ENCODE assay signal across 18 cellular contexts in genomic region chr6:151320140-151320539, GRCh38.
DNase-seq lines count a peak whose midpoint lies in the region; ATAC-seq, FAIRE-seq and TF ChIP-seq lines count a peak whose summit lies in the region.
"Had no signal": no experiment of that assay in that cellular context is flagged by ENCODE, and none has a peak within 500 bp of the region (broad histone marks: within the 10 kb centered on the region; RNA-seq: fewer than 3 reads in every experiment).

No MANE protein-coding gene starts in this region.

- H3K4me3 ChIP-seq in H1 (ENCODE audit: extremely low read depth in 1 of 4, insufficient read depth in 2 of 4, low read depth in 3 of 4, low read length in 4 of 4) (no peak overlapping the region), adrenal gland (no peak overlapping the region), brain microvascular endothelial cell (ENCODE audit: low read depth, low read length) (no peak overlapping the region)
- H3K4me3 ChIP-seq: BLaER1 had no signal

- ATAC-seq in WTC11 (no peak), HG03378 (IDR thresholded peaks at IDR 0.05; ENCODE audit: unreplicated experiment) (no peak)

- no peak overlapping the region for H2BK15ac ChIP-seq in H1 (ENCODE audit: low read length)

- H3K4me1 ChIP-seq in H1 (replicated peaks in 1 of 4; ENCODE audit: control insufficient read depth in 3 of 4, insufficient read depth in 4 of 4, low read length in 3 of 4), result no peaks in the 10 kb centered on the region; a peak in 1 of 7 replicates
- H3K4me1 ChIP-seq in adrenal gland (replicated peaks in 1 of 2), result peaks cover under 1 to 15% of the 10 kb centered on the region in 2 donors

- 95% methylated on average over 7 of the region's 7 CpGs; no CpG with 5 or more reads in 1 of the 2 experiments for WGBS in H1 (ENCODE audit: extremely low coverage in 1 of 2, insufficient coverage in 1 of 2, insufficient read length in 1 of 2, insufficient replicate concordance in 2 of 2, low coverage in 1 of 2, low lambda C conversion rate in 2 of 2, missing lambda C conversion rate in 1 of 2), 2 experiments
- WGBS in adrenal gland, 4 donors, result 90 to 93% (median 91%) methylated on average over 7 of the region's 7 CpGs

- no peak overlapping the region for H3K23ac ChIP-seq in H1 (ENCODE audit: insufficient read length)

- no peak overlapping the region for H3K14ac ChIP-seq in H1 (ENCODE audit: insufficient read length)

- H3K36me3 Mint-ChIP-seq in WTC11, result peaks cover 12% of the 10 kb centered on the region
- H3K36me3 Mint-ChIP-seq in nephron (ENCODE audit: low read depth), result peaks cover 55% of the 10 kb centered on the region
- H3K36me3 Mint-ChIP-seq: CD14-positive monocyte; CD4-positive, alpha-beta memory T cell had no signal

- H2BK5ac ChIP-seq in H1 (ENCODE audit: low read depth, low read length), result no peak overlapping the region

- no peak overlapping the region for H3K4me2 ChIP-seq in H1 (ENCODE audit: insufficient read depth in 1 of 2, low read depth in 2 of 2, low read length in 2 of 2)
- H3K4me2 ChIP-seq: BLaER1 had no signal

- peak; percentile 61 for DNase-seq in G401 (ENCODE audit: low spot score)
- DNase-seq in WTC11 (ENCODE audit: low spot score), result no peak
- DNase-seq in H1 (ENCODE audit: low read depth in 1 of 2, low spot score in 2 of 2), result no peak
- DNase-seq in adrenal gland, result no peak
- no peak for DNase-seq in brain microvascular endothelial cell
- DNase-seq: 8988T; CD4-positive, alpha-beta memory T cell; DMS153; DMS79; GF-D8; GOT3; H9 had no signal

- in situ Hi-C loops in G401 (cut with HindIII; ENCODE audit: low sequenced_read_pairs), result loop anchor here (25.0 kb wide), 1 partner anchor 308 kb away; no protein-coding TSS in a partner anchor
- in situ Hi-C loops in brain microvascular endothelial cell (cut with HindIII; ENCODE audit: low pct_ligation_motif_present, low sequenced_read_pairs), result no loop called here

- no peaks in the 10 kb centered on the region for H3K36me3 ChIP-seq in H1 (ENCODE audit: control insufficient read depth in 2 of 4, insufficient read depth in 4 of 4, low read length in 3 of 4)
- H3K36me3 ChIP-seq in adrenal gland (replicated peaks in 1 of 2), result no peaks in the 10 kb centered on the region
- peaks cover 18% of the 10 kb centered on the region for H3K36me3 ChIP-seq in brain microvascular endothelial cell (replicated peaks)

- CTCF ChIA-PET in WTC11 (lab: Charles Lee) (no interaction called here), H1 (lab: Charles Lee; ENCODE audit: partially characterized antibody) (interaction anchor here (0.8 kb wide), 1 partner anchor 429 kb away, joined by 3 read pairs; no protein-coding TSS in a partner anchor)

- H3K79me1 ChIP-seq in H1 (ENCODE audit: low read depth, low read length), result no peaks in the 10 kb centered on the region; the same call in 1 of the 2 replicates

- H3K18ac ChIP-seq in H1 (ENCODE audit: extremely low read depth, low read length), result no peak overlapping the region

- H3K4me3 Mint-ChIP-seq in WTC11 (no peak overlapping the region), nephron (no peak overlapping the region)
- H3K4me3 Mint-ChIP-seq: CD14-positive monocyte; CD4-positive, alpha-beta memory T cell; H9; IgD-negative memory B cell had no signal

- H2AK5ac ChIP-seq in H1 (ENCODE audit: low read depth, low read length), result no peak overlapping the region

- POLR2A ChIA-PET in WTC11 (lab: Charles Lee) (no interaction called here), H1 (lab: Charles Lee; ENCODE audit: partially characterized antibody) (no interaction called here)

- no peaks in the 10 kb centered on the region for H4K20me1 ChIP-seq in H1 (replicated peaks in 1 of 2; ENCODE audit: control insufficient read depth in 1 of 2, insufficient read depth in 2 of 2, low read length in 2 of 2)

- no peak for FAIRE-seq in H1 (lab: Jason Lieb, UNC)

- no peak overlapping the region for H2BK20ac ChIP-seq in H1 (ENCODE audit: low read length)

- TF ChIP-seq POLR2A in H1 (IDR thresholded peaks at IDR 0.05; ENCODE audit: control extremely low read depth in 1 of 2, low read depth in 2 of 2, low read length in 2 of 2) (no peak), adrenal gland (IDR thresholded peaks at IDR 0.05) (no peak)

- intact Hi-C loops in adrenal gland (cut with DNase I), result loop anchor here in 1 of 2 donors (5.0 kb wide), 1 partner anchor 308 kb away; no protein-coding TSS in a partner anchor

- TF ChIP-seq EP300 in H1 (IDR thresholded peaks at IDR 0.05; ENCODE audit: borderline replicate concordance in 1 of 2, low read depth in 2 of 2, low read length in 2 of 2), result no peak

- 0 out of 2 replicates have a peak overlapping the region, but pooled peaks have one; percentile 15 for H4K8ac ChIP-seq in H1 (ENCODE audit: extremely low read depth, insufficient read depth, low read length)

- H2AFZ ChIP-seq in H1 (ENCODE audit: low read length), result no peak overlapping the region

- no peak overlapping the region for H3K4ac ChIP-seq in H1 (replicated peaks; ENCODE audit: insufficient read length, low read depth, low read length)

- no peak overlapping the region for H4K91ac ChIP-seq in H1 (replicated peaks; ENCODE audit: insufficient read length, low read length)

- H3K27ac Mint-ChIP-seq in WTC11, result no peak overlapping the region
- peak overlapping the region; percentile 28 to 75 (median 64) for H3K27ac Mint-ChIP-seq in nephron
- H3K27ac Mint-ChIP-seq: CD4-positive, alpha-beta memory T cell; IgD-negative memory B cell had no signal

- peaks cover 17% of the 10 kb centered on the region for H3K4me1 Mint-ChIP-seq in WTC11
- H3K4me1 Mint-ChIP-seq in nephron, result peaks cover 35% of the 10 kb centered on the region

- H3K79me2 ChIP-seq in H1 (ENCODE audit: control insufficient read depth in 1 of 2, insufficient read depth in 2 of 2, low read length in 2 of 2), result no peaks in the 10 kb centered on the region; a peak in 1 of 4 replicates

- H3K27me3 ChIP-seq in H1 (replicated peaks in 1 of 4; ENCODE audit: control insufficient read depth in 3 of 4, extremely low read depth in 1 of 4, insufficient read depth in 3 of 4, low read length in 3 of 4) (peaks cover 0 to 5% (median 0%) of the 10 kb centered on the region in 4 experiments; a peak in 2 of 7 replicates), adrenal gland (no peaks in the 10 kb centered on the region), brain microvascular endothelial cell (replicated peaks) (no peaks in the 10 kb centered on the region)
- H3K27me3 ChIP-seq: BLaER1 had no signal

- H3K27me3 Mint-ChIP-seq in WTC11 (ENCODE audit: low read depth) (peaks cover 6% of the 10 kb centered on the region; the same call in 1 of the 2 replicates), nephron (ENCODE audit: low read depth) (no peaks in the 10 kb centered on the region)

- H3K9me3 Mint-ChIP-seq in WTC11, result peaks cover 8% of the 10 kb centered on the region
- peaks cover 6% of the 10 kb centered on the region for H3K9me3 Mint-ChIP-seq in nephron
- H3K9me3 Mint-ChIP-seq: H9 had no signal

- no peak overlapping the region for H3K27ac ChIP-seq in H1 (ENCODE audit: low read depth, low read length)
- H3K27ac ChIP-seq in adrenal gland, result no peak overlapping the region
- no peak overlapping the region for H3K27ac ChIP-seq in brain microvascular endothelial cell
- H3K27ac ChIP-seq: BLaER1, HL-60 had no signal

- H3K9me3 ChIP-seq in H1 (ENCODE audit: insufficient read depth in 2 of 2, low read depth in 1 of 2, low read length in 1 of 2), result no peaks in the 10 kb centered on the region
- no peaks in the 10 kb centered on the region for H3K9me3 ChIP-seq in adrenal gland (replicated peaks in 1 of 3)

- no peak overlapping the region for H3K9ac ChIP-seq in H1 (replicated peaks in 1 of 4; ENCODE audit: extremely low read depth in 1 of 4, low read depth in 3 of 4, low read length in 3 of 4)
- H3K9ac ChIP-seq: BLaER1 had no signal

- no peak overlapping the region for H2BK12ac ChIP-seq in H1 (ENCODE audit: low read depth, low read length)

- H3K56ac ChIP-seq in H1 (replicated peaks; ENCODE audit: insufficient read length, low read depth, low read length), result no peak overlapping the region

- no peak overlapping the region for H4K5ac ChIP-seq in H1 (ENCODE audit: insufficient read length, low read depth, low read length)

- no peaks in the 10 kb centered on the region for H3K23me2 ChIP-seq in H1 (ENCODE audit: low read depth, low read length)

- no peak overlapping the region for H2BK120ac ChIP-seq in H1 (replicated peaks; ENCODE audit: low read depth, low read length)

- no peak for TF ChIP-seq CTCF in WTC11 (IDR thresholded peaks at IDR 0.05)
- TF ChIP-seq CTCF in H1 (IDR thresholded peaks at IDR 0.05; ENCODE audit: control extremely low read depth in 1 of 3, insufficient read depth in 1 of 3, low read depth in 1 of 3, low read length in 3 of 3), result no peak
- TF ChIP-seq CTCF in nephron (IDR thresholded peaks at IDR 0.05; ENCODE audit: unreplicated experiment in 3 of 3), result no peak
- no peak for TF ChIP-seq CTCF in adrenal gland (IDR thresholded peaks at IDR 0.05)
- TF ChIP-seq CTCF in brain microvascular endothelial cell (IDR thresholded peaks at IDR 0.05; ENCODE audit: low read depth, low read length, missing control alignments), result no peak

- no peak for TF ChIP-seq RAD21 in H1 (IDR thresholded peaks at IDR 0.05 in 1 of 2, conservative IDR thresholded peaks at IDR 0.05 in 1 of 2; ENCODE audit: low read depth in 2 of 2, low read length in 2 of 2)

TF ChIP-seq in WTC11, 78 proteins besides CTCF, POLR2A, EP300 and RAD21:
- peak; percentile 85 for TF ChIP-seq ZNF121 (CRISPR knock-in tag; IDR thresholded peaks at IDR 0.05)
- no peak for TF ChIP-seq KAT7 (CRISPR knock-in tag; IDR thresholded peaks at IDR 0.05; ENCODE audit: borderline replicate concordance)

TF ChIP-seq in H1, 55 proteins besides CTCF, POLR2A, EP300 and RAD21 (continues in another document):
- TF ChIP-seq SAP30 (IDR thresholded peaks at IDR 0.05; ENCODE audit: insufficient read depth, insufficient replicate concordance, low read length), result no peak
- TF ChIP-seq CEBPB (IDR thresholded peaks at IDR 0.05; ENCODE audit: low read depth, low read length), result no peak
- TF ChIP-seq ASH2L (IDR thresholded peaks at IDR 0.05; ENCODE audit: low read length), result no peak
- TF ChIP-seq, protein P1, sequence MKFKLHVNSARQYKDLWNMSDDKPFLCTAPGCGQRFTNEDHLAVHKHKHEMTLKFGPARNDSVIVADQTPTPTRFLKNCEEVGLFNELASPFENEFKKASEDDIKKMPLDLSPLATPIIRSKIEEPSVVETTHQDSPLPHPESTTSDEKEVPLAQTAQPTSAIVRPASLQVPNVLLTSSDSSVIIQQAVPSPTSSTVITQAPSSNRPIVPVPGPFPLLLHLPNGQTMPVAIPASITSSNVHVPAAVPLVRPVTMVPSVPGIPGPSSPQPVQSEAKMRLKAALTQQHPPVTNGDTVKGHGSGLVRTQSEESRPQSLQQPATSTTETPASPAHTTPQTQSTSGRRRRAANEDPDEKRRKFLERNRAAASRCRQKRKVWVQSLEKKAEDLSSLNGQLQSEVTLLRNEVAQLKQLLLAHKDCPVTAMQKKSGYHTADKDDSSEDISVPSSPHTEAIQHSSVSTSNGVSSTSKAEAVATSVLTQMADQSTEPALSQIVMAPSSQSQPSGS (IDR thresholded peaks at IDR 0.05; ENCODE audit: low read length), result no peak
- TF ChIP-seq BRCA1 (IDR thresholded peaks at IDR 0.05; ENCODE audit: low read depth, low read length), result no peak
- TF ChIP-seq NRF1 (IDR thresholded peaks at IDR 0.05; ENCODE audit: low read depth, low read length), result no peak
